1 cellular context compared by ENCODE assay signal in genomic region chr9:114911167-114911821, GRCh38.
TF ChIP-seq lines count a peak whose summit lies in the region.

No MANE protein-coding gene starts in this region.

TF ChIP-seq in H1, 55 proteins besides CTCF, POLR2A, EP300 and RAD21 (continued from another document):
- TF ChIP-seq SAP30 (IDR thresholded peaks at IDR 0.05; ENCODE audit: insufficient read depth, insufficient replicate concordance, low read length) (no peak), SIX5 (IDR thresholded peaks at IDR 0.05; ENCODE audit: low read depth, low read length) (no peak), BACH1 (IDR thresholded peaks at IDR 0.05; ENCODE audit: low read length) (no peak), NRF1 (IDR thresholded peaks at IDR 0.05; ENCODE audit: low read depth, low read length) (no peak), POU5F1 (IDR thresholded peaks at IDR 0.05; ENCODE audit: low read depth, low read length) (no peak), CREB1 (IDR thresholded peaks at IDR 0.05) (no peak)
